19 cellular contexts compared by ENCODE assay signal in genomic region chr10:31288961-31289360, GRCh38.
"Had no signal": no experiment of that assay in that cellular context is flagged by ENCODE, and none has a peak within 500 bp of the region (broad histone marks: within the 10 kb centered on the region; RNA-seq: fewer than 3 reads in every experiment).

No MANE protein-coding gene starts in this region.

- H3K36me3 ChIP-seq: adrenal gland, esophagus squamous epithelium, gastroesophageal sphincter, heart left ventricle, left ventricle myocardium inferior, neural progenitor cell, prostate gland, tibial nerve, uterus had no signal

- H3K27ac ChIP-seq: adrenal gland, esophagus squamous epithelium, gastroesophageal sphincter, neural progenitor cell, prostate gland, tibial nerve, uterus had no signal

- H3K9me3 ChIP-seq: adrenal gland, esophagus squamous epithelium, gastroesophageal sphincter, left ventricle myocardium inferior, prostate gland, tibial nerve, uterus had no signal

- H3K4me3 ChIP-seq: adrenal gland, esophagus squamous epithelium, gastroesophageal sphincter, heart left ventricle, left ventricle myocardium inferior, neural progenitor cell, prostate gland, skin epidermis, tibial nerve, uterus had no signal

- H2AFZ ChIP-seq: neural progenitor cell had no signal

- DNase-seq: activated CD4-positive, alpha-beta T cell treated with anti-CD3 and anti-CD28 coated beads, Interleukin-2, amount 50 U/mL, for 1 hour; activated effector memory CD4-positive, alpha-beta T cell treated with anti-CD3 and anti-CD28 coated beads, Interleukin-2, amount 50 U/mL, for 16 hours; activated T-cell treated with anti-CD3 and anti-CD28 coated beads, Interleukin-2, amount 50 U/mL, for 72 hours; adrenal gland; dermis blood vessel endothelial cell; effector memory CD4-positive, alpha-beta T cell; esophagus squamous epithelium; heart left ventricle; left ventricle myocardium inferior; mammary epithelial cell; naive thymus-derived CD4-positive, alpha-beta T cell; right cardiac atrium; stimulated activated naive CD8-positive, alpha-beta T cell treated with anti-CD3 and anti-CD28 coated beads, Interleukin-15, Interleukin-2, amounts not matched to agents 100 U/mL and 50 U/mL, for 24 hours; uterus had no signal

- H3K27me3 ChIP-seq: adrenal gland, esophagus squamous epithelium, gastroesophageal sphincter, heart left ventricle, neural progenitor cell, tibial nerve, uterus had no signal

- H3K4me2 ChIP-seq: neural progenitor cell had no signal

- H3K4me1 ChIP-seq: adrenal gland, esophagus squamous epithelium, gastroesophageal sphincter, neural progenitor cell, prostate gland, tibial nerve, uterus had no signal

- H3K9ac ChIP-seq: neural progenitor cell had no signal
